ENCODE assay signal across 20 cellular contexts in genomic region chr12:104299842-104300481, GRCh38. TPM values are rescaled to one million over a fixed set of nuclear protein-coding genes. Genes with fewer than 3 reads are reported as not detected.
DNase-seq lines count a peak whose midpoint lies in the region; ATAC-seq, FAIRE-seq and TF ChIP-seq lines count a peak whose summit lies in the region.
"Had no signal": no experiment of that assay in that cellular context is flagged by ENCODE, and none has a peak within 500 bp of the region (broad histone marks: within the 10 kb centered on the region; RNA-seq: fewer than 3 reads in every experiment).

No MANE protein-coding gene starts in this region.

- H3K4me3 Mint-ChIP-seq in CD4-positive, alpha-beta T cell, result no peak overlapping the region
- no peak overlapping the region for H3K4me3 Mint-ChIP-seq in progenitor cell of endocrine pancreas (ENCODE audit: low read depth)
- H3K4me3 Mint-ChIP-seq: activated naive CD4-positive, alpha-beta T cell treated with anti-CD3 and anti-CD28 coated beads, Interleukin-2, amount 50 U/mL, for 24 hours; naive B cell had no signal

- intact Hi-C loops in CD4-positive, alpha-beta T cell (cut with DNase I, micrococcal nuclease), result loop anchor here (5.0 to 10.0 kb wide), 5 partner anchors 83 to 807 kb away; partner anchors contain the start of genes TXNRD1 (in 2 of the 2), HCFC2 (in 1 of the 2), NFYB (in 1 of the 2) and WASHC4 (in 1 of the 2)
- intact Hi-C loops in HCT116 (cut with micrococcal nuclease), result no loop called here
- intact Hi-C loops in K562 (cut with micrococcal nuclease), result no loop called here
- intact Hi-C loops in left lung (cut with DNase I), result no loop called here

- H3K9ac ChIP-seq in HCT116 (ENCODE audit: low read length) (no peak overlapping the region), K562 (ENCODE audit: insufficient read depth in 1 of 2, low read depth in 2 of 2, low read length in 2 of 2) (no peak overlapping the region)

- TF ChIP-seq RAD21 in HCT116 (IDR thresholded peaks at IDR 0.05; ENCODE audit: low read depth) (no peak), K562 (CRISPR knock-in tag; conservative IDR thresholded peaks at IDR 0.05 in 1 of 2, IDR thresholded peaks at IDR 0.05 in 1 of 2) (no peak)

- peaks cover 55% of the 10 kb centered on the region for H3K4me1 Mint-ChIP-seq in CD4-positive, alpha-beta T cell (ENCODE audit: low read depth)
- peaks cover 29% of the 10 kb centered on the region for H3K4me1 Mint-ChIP-seq in progenitor cell of endocrine pancreas (ENCODE audit: low read depth)

- BruUV-seq in HCT116 (replicated peaks; lab: Mats Ljungman, UMichigan) (no TSS peak), K562 (replicated peaks; lab: Mats Ljungman, UMichigan) (no TSS peak)

- no peak for TF ChIP-seq POLR2A in HCT116 (IDR thresholded peaks at IDR 0.05; ENCODE audit: borderline replicate concordance, extremely low read depth, insufficient read depth, insufficient read length)
- TF ChIP-seq POLR2A in K562 (conservative IDR thresholded peaks at IDR 0.05), result peak; percentile 37

- H3K9me3 ChIP-seq in CD4-positive, alpha-beta T cell (ENCODE audit: control insufficient read depth, low read length), result no peaks in the 10 kb centered on the region
- H3K9me3 ChIP-seq in HCT116 (ENCODE audit: control insufficient read depth in 1 of 2, insufficient read depth in 1 of 2, low read depth in 1 of 2, low read length in 2 of 2) (no peaks in the 10 kb centered on the region), K562 (replicated peaks; ENCODE audit: control insufficient read depth, insufficient read depth, low read depth, low read length) (0 out of 2 replicates have a peak, but pooled peaks cover 2% of the 10 kb centered on the region), left lung (no peaks in the 10 kb centered on the region)
- H3K9me3 ChIP-seq: BE2C had no signal

- FAIRE-seq in K562 (lab: Jason Lieb, UNC), result no peak

- H3K9me3 Mint-ChIP-seq in CD4-positive, alpha-beta T cell, result no peaks in the 10 kb centered on the region
- H3K9me3 Mint-ChIP-seq in progenitor cell of endocrine pancreas (ENCODE audit: low read depth), result no peaks in the 10 kb centered on the region
- H3K9me3 Mint-ChIP-seq: activated naive CD4-positive, alpha-beta T cell treated with anti-CD3 and anti-CD28 coated beads, Interleukin-2, amount 50 U/mL, for 24 hours; naive B cell had no signal

- peaks cover 7 to 47% of the 10 kb centered on the region in 2 experiments; a peak in 3 of 4 replicates for H3K4me1 ChIP-seq in HCT116 (ENCODE audit: control insufficient read depth in 1 of 2, insufficient read depth in 2 of 2, low read length in 2 of 2)
- H3K4me1 ChIP-seq in K562 (replicated peaks in 1 of 2; ENCODE audit: control insufficient read depth in 2 of 2, insufficient read depth in 2 of 2, low read length in 2 of 2), result peaks cover 0 to 4% of the 10 kb centered on the region in 2 experiments; a peak in 3 of 5 replicates
- H3K4me1 ChIP-seq in left lung, result peaks cover 15 to 84% of the 10 kb centered on the region in 2 donors
- H3K4me1 ChIP-seq: BE2C had no signal

- H3K36me3 Mint-ChIP-seq in CD4-positive, alpha-beta T cell (ENCODE audit: low read depth), result peaks cover 41% of the 10 kb centered on the region
- peaks cover 31% of the 10 kb centered on the region for H3K36me3 Mint-ChIP-seq in progenitor cell of endocrine pancreas (ENCODE audit: insufficient read depth)

- H3K36me3 ChIP-seq in HCT116 (ENCODE audit: control insufficient read depth in 1 of 2, insufficient read depth in 2 of 2, low read length in 2 of 2) (peaks cover 19 to 65% of the 10 kb centered on the region in 2 experiments), K562 (ENCODE audit: control insufficient read depth, insufficient read depth, low read length) (peaks cover 85% of the 10 kb centered on the region), left lung (peaks cover 0 to 47% of the 10 kb centered on the region in 2 donors)

- DNase-seq in CD4-positive, alpha-beta T cell, result no peak
- DNase-seq in HCT116 (ENCODE audit: low read depth, low spot score) (no peak), K562 (ENCODE audit: extremely low read depth in 1 of 4, low spot score in 3 of 4) (no peak), progenitor cell of endocrine pancreas (ENCODE audit: low spot score, unreplicated experiment) (no peak), left lung (no peak), GM20000 (ENCODE audit: low spot score) (no peak)
- no peak for DNase-seq in activated T-cell treated with anti-CD3 and anti-CD28 coated beads, Interleukin-2, amount 50 U/mL, for 48 hours
- DNase-seq: activated CD4-positive, alpha-beta T cell treated with anti-CD3 and anti-CD28 coated beads, Interleukin-2, amount 50 U/mL, for 4 hours; BE2C; DMS79; naive B cell; NCI-H1694; NCI-H345; NK-92 treated with Interleukin-12 subunit alpha and Interleukin-12 subunit beta, amount 100 ng/mL, for 24 hours; stimulated activated CD4-positive, alpha-beta T cell treated with anti-CD3 and anti-CD28 coated beads, Interleukin-4, amount 100 ng/mL, for 24 hours; substantia nigra had no signal

- 92% methylated on average over 6 of the region's 6 CpGs for WGBS in K562 (ENCODE audit: insufficient coverage, low coverage, missing lambda C conversion rate)

- CTCF ChIA-PET in CD4-positive, alpha-beta T cell (lab: Charles Lee), result interaction anchor here (1.2 to 1.4 kb wide), 2 partner anchors 12 to 82 kb away, joined by 3 to 4 read pairs; no protein-coding TSS in a partner anchor
- CTCF ChIA-PET in HCT116 (lab: Charles Lee), result no interaction called here
- CTCF ChIA-PET in K562 (lab: Yijun Ruan, JAX; ENCODE audit: low intra/inter-chr PET ratio), result no interaction called here

- H3K4me2 ChIP-seq in HCT116 (ENCODE audit: low read length) (no peak overlapping the region), K562 (ENCODE audit: insufficient read depth, low read length) (no peak overlapping the region)
- H3K4me2 ChIP-seq: smooth muscle cell had no signal

- in situ Hi-C loops in K562 (cut with MboI), result loop anchor here (10.0 kb wide), 1 partner anchor 85 kb away; the partner anchor contains the start of gene TXNRD1

- no peaks in the 10 kb centered on the region for H3K27me3 Mint-ChIP-seq in CD4-positive, alpha-beta T cell
- no peaks in the 10 kb centered on the region for H3K27me3 Mint-ChIP-seq in progenitor cell of endocrine pancreas
- H3K27me3 Mint-ChIP-seq: activated naive CD4-positive, alpha-beta T cell treated with anti-CD3 and anti-CD28 coated beads, Interleukin-2, amount 50 U/mL, for 24 hours; naive B cell had no signal

- no peaks in the 10 kb centered on the region for H3K27me3 ChIP-seq in CD4-positive, alpha-beta T cell (ENCODE audit: control insufficient read depth, insufficient read depth, low read length)
- no peaks in the 10 kb centered on the region for H3K27me3 ChIP-seq in HCT116 (ENCODE audit: insufficient read depth, low read length)
- no peaks in the 10 kb centered on the region for H3K27me3 ChIP-seq in K562 (ENCODE audit: control insufficient read depth in 2 of 2, insufficient read depth in 2 of 2, low read length in 2 of 2)
- H3K27me3 ChIP-seq in left lung, result no peaks in the 10 kb centered on the region
- H3K27me3 ChIP-seq: BE2C had no signal

- no peak overlapping the region for H2AFZ ChIP-seq in HCT116 (ENCODE audit: low read depth, low read length, poor library complexity, severe bottlenecking)
- H2AFZ ChIP-seq in K562 (ENCODE audit: low read depth, low read length), result no peak overlapping the region

- no peaks in the 10 kb centered on the region for H3K9me2 ChIP-seq in HCT116 (ENCODE audit: insufficient read depth)

- no peak for TF ChIP-seq CTCF in CD4-positive, alpha-beta T cell (IDR thresholded peaks at IDR 0.05)
- TF ChIP-seq CTCF in HCT116 (IDR thresholded peaks at IDR 0.05 in 2 of 3, conservative IDR thresholded peaks at IDR 0.05 in 1 of 3; ENCODE audit: borderline replicate concordance in 1 of 3, insufficient read depth in 1 of 3, low read depth in 2 of 3, low read length in 2 of 3) (no peak), K562 (IDR thresholded peaks at IDR 0.05 in 2 of 3, conservative IDR thresholded peaks at IDR 0.05 in 1 of 3; ENCODE audit: insufficient read depth in 2 of 3, low read depth in 1 of 3, low read length in 3 of 3) (no peak), progenitor cell of endocrine pancreas (IDR thresholded peaks at IDR 0.05; ENCODE audit: unreplicated experiment) (no peak), left lung (IDR thresholded peaks at IDR 0.05) (no peak), GM20000 (IDR thresholded peaks at IDR 0.05; ENCODE audit: extremely low read depth, missing control alignments) (no peak)

- TF ChIP-seq EP300 in K562 (IDR thresholded peaks at IDR 0.05; ENCODE audit: low read length), result no peak

- H3K27ac Mint-ChIP-seq in CD4-positive, alpha-beta T cell, result peak overlapping the region; percentile 10
- peak overlapping the region; percentile 33 for H3K27ac Mint-ChIP-seq in progenitor cell of endocrine pancreas
- H3K27ac Mint-ChIP-seq: activated naive CD4-positive, alpha-beta T cell treated with anti-CD3 and anti-CD28 coated beads, Interleukin-2, amount 50 U/mL, for 24 hours had no signal

- ATAC-seq in CD4-positive, alpha-beta T cell (ENCODE audit: poor library complexity), result no peak
- ATAC-seq in HCT116 (0 out of 2 replicates have a peak, but pooled peaks have one; percentile 28), K562 (no peak), left lung (no peak)
- ATAC-seq: esophagus mucosa had no signal

- no peaks in the 10 kb centered on the region for H3K9me1 ChIP-seq in K562 (ENCODE audit: control insufficient read depth, insufficient read depth, low read length)

- RAD21 ChIA-PET in HCT116 (lab: Charles Lee; ENCODE audit: low non-redundant PET in 1 of 2, low total read pairs in 2 of 2, uncharacterized antibody in 2 of 2, unreplicated experiment in 2 of 2), result no interaction called here

- no peak overlapping the region for H3K27ac ChIP-seq in CD4-positive, alpha-beta T cell (ENCODE audit: low read depth, low read length)
- H3K27ac ChIP-seq in HCT116 (ENCODE audit: low read depth, low read length) (no peak overlapping the region), K562 (ENCODE audit: extremely low read depth, low read depth, low read length) (no peak overlapping the region), left lung (peak overlapping the region in 1 of 2 donors; percentile 20)

- H3K79me2 ChIP-seq in HCT116 (ENCODE audit: insufficient read depth, low read length) (peaks cover 100% of the 10 kb centered on the region), K562 (ENCODE audit: control insufficient read depth, insufficient read depth, low read length) (peaks cover 95% of the 10 kb centered on the region)

- no peak overlapping the region for H3K4me3 ChIP-seq in HCT116 (replicated peaks in 1 of 2; ENCODE audit: low read depth in 1 of 2, low read length in 2 of 2)
- no peak overlapping the region for H3K4me3 ChIP-seq in K562
- H3K4me3 ChIP-seq in left lung, result no peak overlapping the region
- H3K4me3 ChIP-seq: lung, smooth muscle cell had no signal

- peaks cover 65% of the 10 kb centered on the region; the same call in 1 of the 2 replicates for H4K20me1 ChIP-seq in HCT116 (ENCODE audit: insufficient read depth)
- peaks cover 8% of the 10 kb centered on the region for H4K20me1 ChIP-seq in K562 (replicated peaks; ENCODE audit: control insufficient read depth, insufficient read depth, low read length)

- POLR2A ChIA-PET in CD4-positive, alpha-beta T cell (lab: Charles Lee), result interaction anchor here (4.9 kb wide), 1 partner anchor 12 kb away, joined by 21 read pairs; no protein-coding TSS in a partner anchor
- POLR2A ChIA-PET in HCT116 (lab: Charles Lee), result interaction anchor here (3.3 kb wide), 1 partner anchor 12 kb away, joined by 11 read pairs; no protein-coding TSS in a partner anchor
- POLR2A ChIA-PET in K562 (lab: Yijun Ruan, JAX), result interaction anchor here (0.6 to 7.6 kb wide), 9 partner anchors 9 to 128 kb away, joined by 3 to 104 read pairs (median 3); no protein-coding TSS in a partner anchor

RNA-seq across cellular contexts. Expression of gene EID3, which starts 3.6 kb away (rescaled TPM):
- total RNA-seq in CD4-positive, alpha-beta T cell, result 10 to 100 TPM; 13.5 to 14.3 TPM
- total RNA-seq in HCT116 (2021; ENCODE audit: unreplicated experiment), result 3.0 TPM
- 0.49 and 1.3 TPM in 2 replicates for polyA plus RNA-seq in HCT116 (2012)
- total RNA-seq in K562 (2011; cell fraction: chromatin; rRNA removed; ENCODE audit: low replicate concordance), result 20.4 and 74.5 TPM in 2 replicates
- total RNA-seq in K562 (2011; cell fraction: nucleolus; rRNA removed), result 12.2 and 18.6 TPM in 2 replicates
- total RNA-seq in K562 (2011; cell fraction: nucleoplasm; rRNA removed), result 20.0 and 24.5 TPM in 2 replicates
- 1.2 TPM in 2 replicates for total RNA-seq in K562 (2014; rRNA removed)
- total RNA-seq in K562 (2014; rRNA removed; fragmentation: Illumina TruSeq; extraction: Trizol), result 3.2 and 3.4 TPM in 2 replicates
- 3.5 TPM in 2 replicates for total RNA-seq in K562 (2015; rRNA removed; fragmentation: Illumina TruSeq; extraction: Trizol)
- total RNA-seq in K562 (2021), result 1.1 and 1.9 TPM in 2 replicates
- 0.41 and 0.42 TPM in 2 replicates for polyA plus RNA-seq in K562 (2011; rRNA removed)
- polyA plus RNA-seq in K562 (2011; cell fraction: cytosol; rRNA removed), result 0.06 and 0.16 TPM in 2 replicates
- 1.7 and 1.9 TPM in 2 replicates for polyA plus RNA-seq in K562 (2011; cell fraction: nucleus; rRNA removed)
- polyA plus RNA-seq in K562 (2012), result 0.24 and 0.34 TPM in 2 replicates
- polyA plus RNA-seq in K562 (2014; fragmentation: Illumina TruSeq; extraction: Trizol), result 0.10 and 0.24 TPM in 2 replicates
- polyA plus RNA-seq in K562 (2014; fragmentation: Nextera tagmentation; extraction: Ambion mirVana), result under 1 TPM; 0.07 to 0.21 TPM
- polyA plus RNA-seq in K562 (2014; rRNA removed), result 0.41 and 0.78 TPM in 2 replicates
- polyA minus RNA-seq in K562 (2011; rRNA and poly(A)+ RNA removed), result 7.7 and 9.4 TPM in 2 replicates
- polyA minus RNA-seq in K562 (2011; cell fraction: cytosol; rRNA and poly(A)+ RNA removed), result not detected in 2 replicates
- polyA minus RNA-seq in K562 (2011; cell fraction: nucleus; rRNA and poly(A)+ RNA removed), result 6.6 and 9.7 TPM in 2 replicates
- total RNA-seq in progenitor cell of endocrine pancreas, result 2.8 and 2.9 TPM in 2 replicates
- total RNA-seq in left lung, result 1 to 10 TPM; 2.9 to 5.4 TPM

Comparison
In these comparisons a context has a peak if more than half of its experiments do, and no peak if none do; other contexts are left out.
1. intact Hi-C loops: an anchor here in CD4-positive, alpha-beta T cell (5.0 to 10.0 kb wide); none called in HCT116, K562 and left lung.